Comparison of ENCODE assay signal across 21 cellular contexts in genomic region chr18:54877076-54877475, GRCh38.
"Had no signal": no experiment of that assay in that cellular context is flagged by ENCODE, and none has a peak within 500 bp of the region (broad histone marks: within the 10 kb centered on the region; RNA-seq: fewer than 3 reads in every experiment).

No MANE protein-coding gene starts in this region.

- H3K9me3 ChIP-seq: colonic mucosa, heart left ventricle, left ventricle myocardium inferior, lower lobe of right lung, psoas muscle, tibial artery, upper lobe of left lung, uterus had no signal

- ATAC-seq: heart left ventricle; lower lobe of right lung; natural killer cell treated with Interleukin-12 subunit alpha and Interleukin-12 subunit beta and Interleukin-15 and Interleukin-18, amount 100 ng/mL, for 72 hours; psoas muscle; sciatic nerve; stimulated activated naive CD8-positive, alpha-beta T cell treated with anti-CD3 and anti-CD28 coated beads, Interleukin-15, Interleukin-2, amounts not matched to agents 100 U/mL and 50 U/mL, for 24 hours had no signal

- H3K4me3 ChIP-seq: colonic mucosa, dorsolateral prefrontal cortex, heart left ventricle, left ventricle myocardium inferior, lower lobe of right lung, psoas muscle, skin epidermis, tibial artery, upper lobe of left lung, uterus had no signal

- H3K36me3 ChIP-seq: colonic mucosa, heart left ventricle, left ventricle myocardium inferior, lower lobe of right lung, tibial artery, upper lobe of left lung, uterus had no signal

- H3K79me2 ChIP-seq: parathyroid adenoma had no signal

- H2AFZ ChIP-seq: parathyroid adenoma had no signal

- H3K27me3 ChIP-seq: colonic mucosa, dorsolateral prefrontal cortex, heart left ventricle, tibial artery, upper lobe of left lung, uterus had no signal

- H3K4me1 ChIP-seq: colonic mucosa, heart left ventricle, left ventricle myocardium inferior, lower lobe of right lung, psoas muscle, tibial artery, uterus had no signal

- H3K9ac ChIP-seq: parathyroid adenoma had no signal

- H3K27ac ChIP-seq: colonic mucosa, dorsolateral prefrontal cortex, heart left ventricle, left ventricle myocardium inferior, lower lobe of right lung, parathyroid adenoma, psoas muscle, skin epidermis, tibial artery, upper lobe of left lung, uterus had no signal

- DNase-seq: cerebellar nuclear complex; colonic mucosa; dorsolateral prefrontal cortex; effector CD8-positive, alpha-beta T cell; heart left ventricle; hippocampal formation; islet precursor cell; left ventricle myocardium inferior; lower lobe of right lung; midbrain; occipital lobe; psoas muscle; stimulated activated CD4-positive, alpha-beta T cell treated with anti-CD3 and anti-CD28 coated beads, Interleukin-12 subunit alpha, Interleukin-12 subunit beta, amount 100 ng/mL, for 4 hours; stimulated activated naive CD8-positive, alpha-beta T cell treated with anti-CD3 and anti-CD28 coated beads, Interleukin-15, Interleukin-2, amounts not matched to agents 100 U/mL and 50 U/mL, for 24 hours; tibial artery; upper lobe of left lung; uterus had no signal
